Comparison of ENCODE assay signal across 27 cellular contexts in genomic region chr14:35637269-35637668, GRCh38.
"Had no signal": no experiment of that assay in that cellular context is flagged by ENCODE, and none has a peak within 500 bp of the region (broad histone marks: within the 10 kb centered on the region; RNA-seq: fewer than 3 reads in every experiment).

No MANE protein-coding gene starts in this region.

- H3K9me3 ChIP-seq: suprapubic skin, testis, thoracic aorta, thyroid gland, uterus, vagina had no signal

- H3K36me3 ChIP-seq: uterus had no signal

- H3K27me3 ChIP-seq: stomach, suprapubic skin, testis, thyroid gland, tibial artery, tibial nerve, transverse colon, upper lobe of left lung, upper lobe of right lung, uterus, vagina had no signal

- DNase-seq: stimulated activated CD4-positive, alpha-beta T cell treated with anti-CD3 and anti-CD28 coated beads, Interleukin-2, amount 100 ng/mL, for 48 hours; stimulated activated CD4-positive, alpha-beta T cell treated with anti-CD3 and anti-CD28 coated beads, Interleukin-4, amount 100 ng/mL, for 1 hour; stimulated activated CD4-positive, alpha-beta T cell treated with anti-CD3 and anti-CD28 coated beads, Interleukin-4, amount 100 ng/mL, for 24 hours; stimulated activated CD4-positive, alpha-beta T cell treated with anti-CD3 and anti-CD28 coated beads, Interleukin-4, amount 100 ng/mL, for 4 hours; stimulated activated CD8-positive, alpha-beta memory T cell treated with anti-CD3 and anti-CD28 coated beads, Interleukin-4, amount 100 ng/mL, for 48 hours; stimulated activated naive B cell treated with anti-CD40 and anti-IgM and Interleukin-4, amounts not matched to agents 10 μg/mL and 1 μg/mL and 100 μg/mL, for 72 hours; stimulated activated naive CD4-positive, alpha-beta T cell; stimulated activated naive CD4-positive, alpha-beta T cell treated with Interleukin-2 at 50 U/mL for 16 hours; stimulated activated naive CD8-positive, alpha-beta T cell treated with anti-CD3 and anti-CD28 coated beads, Interleukin-15, amount 100 ng/mL, for 72 hours; stimulated activated naive CD8-positive, alpha-beta T cell treated with anti-CD3 and anti-CD28 coated beads, Interleukin-15, Interleukin-2, amounts not matched to agents 100 U/mL and 50 U/mL, for 24 hours; stomach; substantia nigra; testis; thyroid gland; tibial artery; transverse colon; trophoblast cell; upper lobe of left lung; upper lobe of right lung; uterus had no signal

- ATAC-seq: stimulated activated effector memory CD8-positive, alpha-beta T cell treated with anti-CD3 and anti-CD28 coated beads, Interleukin-12 subunit alpha, Interleukin-12 subunit beta, amount 100 ng/mL, for 72 hours; stimulated activated memory B cell treated with anti-CD40 and anti-IgM and Interleukin-4, amounts not matched to agents 10 μg/mL and 1 μg/mL and 100 μg/mL, for 72 hours; stimulated activated naive B cell treated with anti-CD40 and anti-IgM and Interleukin-4, amounts not matched to agents 10 μg/mL and 1 μg/mL and 100 μg/mL, for 72 hours; stimulated activated naive CD8-positive, alpha-beta T cell treated with anti-CD3 and anti-CD28 coated beads, Interleukin-15, amount 100 ng/mL, for 72 hours; stimulated activated naive CD8-positive, alpha-beta T cell treated with anti-CD3 and anti-CD28 coated beads, Interleukin-15, Interleukin-2, amounts not matched to agents 100 U/mL and 50 U/mL, for 24 hours; upper lobe of right lung had no signal

- H3K4me3 ChIP-seq: stomach, suprapubic skin, testis, thoracic aorta, thyroid gland, tibial artery, tibial nerve, transverse colon, upper lobe of left lung, upper lobe of right lung, uterus, vagina had no signal

- FAIRE-seq: urothelium cell line had no signal

- H3K4me1 ChIP-seq: suprapubic skin, testis, thyroid gland, tibial artery, tibial nerve, transverse colon, upper lobe of left lung, upper lobe of right lung, uterus, vagina had no signal

- H3K27ac ChIP-seq: stomach, suprapubic skin, testis, thoracic aorta, thyroid gland, tibial artery, tibial nerve, transverse colon, upper lobe of left lung, upper lobe of right lung, uterus, vagina had no signal
